8 cellular contexts compared by ENCODE assay signal in genomic region chr11:114197799-114198500, GRCh38.
DNase-seq lines count a peak whose midpoint lies in the region; ATAC-seq, FAIRE-seq and TF ChIP-seq lines count a peak whose summit lies in the region.

No MANE protein-coding gene starts in this region.

- 11% methylated on average over 10 of the region's 10 CpGs for WGBS in body of pancreas, 2 donors
- 17% methylated on average over 10 of the region's 10 CpGs for WGBS in right cardiac atrium
- WGBS in small intestine, 3 donors: 52 to 66% (median 65%) methylated on average over 10 of the region's 10 CpGs

- intact Hi-C loops in body of pancreas (cut with DNase I) (no loop called here), right cardiac atrium (cut with DNase I) (no loop called here), gastrocnemius medialis (cut with DNase I; ENCODE audit: low total_unique reads) (loop anchor here (2.0 to 5.0 kb wide), 3 partner anchors 36 to 139 kb away; partner anchors contain the start of gene ZBTB16)

- FAIRE-seq in small intestine (lab: Jason Lieb, UNC): no peak

- H3K4me1 ChIP-seq in body of pancreas (peaks cover 63% of the 10 kb centered on the region), right cardiac atrium (ENCODE audit: control insufficient read depth, insufficient read depth, low read length) (peaks cover 55% of the 10 kb centered on the region), gastrocnemius medialis (peaks cover 95 to 98% of the 10 kb centered on the region in 2 donors), small intestine (ENCODE audit: control insufficient read depth in 2 of 2, insufficient read depth in 1 of 2, low read depth in 1 of 2, low read length in 1 of 2) (peaks cover 0 to 7% of the 10 kb centered on the region in 2 donors)

- DNase-seq in G401 (ENCODE audit: low spot score): peak; percentile 76
- DNase-seq in body of pancreas: peak; percentile 76 to 88 (median 88)
- DNase-seq in right cardiac atrium: peak; percentile 74 to 88 (median 83)
- DNase-seq in gastrocnemius medialis: peak; percentile 91 to 96
- no peak for DNase-seq in small intestine

- H3K27ac ChIP-seq in body of pancreas (peak overlapping the region; percentile 66 to 83 (median 81)), right cardiac atrium (ENCODE audit: low read length) (peak overlapping the region; percentile 99), gastrocnemius medialis (peak overlapping the region; percentile 90 to 99 (median 96)), small intestine (ENCODE audit: low read depth in 1 of 2, low read length in 1 of 2) (peak overlapping the region in 1 of 2 donors; percentile 85)

- H3K36me3 ChIP-seq in body of pancreas (replicated peaks in 1 of 2; ENCODE audit: insufficient read depth in 1 of 2, low read depth in 2 of 2) (no peaks in the 10 kb centered on the region), gastrocnemius medialis (no peaks in the 10 kb centered on the region), small intestine (ENCODE audit: control insufficient read depth in 2 of 2, insufficient read depth in 2 of 2, low read length in 2 of 2) (no peaks in the 10 kb centered on the region)

- TF ChIP-seq POLR2A in body of pancreas (IDR thresholded peaks at IDR 0.05) (peak in 1 of 3 donors; percentile 41), gastrocnemius medialis (IDR thresholded peaks at IDR 0.05) (peak; percentile 80 to 96)

- peak in 2 of 7 experiments; percentile 19 for TF ChIP-seq CTCF in body of pancreas (IDR thresholded peaks at IDR 0.05)
- no peak for TF ChIP-seq CTCF in gastrocnemius medialis (IDR thresholded peaks at IDR 0.05 in 4 of 5, conservative IDR thresholded peaks at IDR 0.05 in 1 of 5)

- H3K4me3 ChIP-seq in body of pancreas (no peak overlapping the region), right cardiac atrium (ENCODE audit: low read length) (no peak overlapping the region), gastrocnemius medialis (peak overlapping the region in 2 of 4 donors; percentile 11 to 23), small intestine (ENCODE audit: low read depth in 1 of 2, low read length in 2 of 2) (no peak overlapping the region)

- no peaks in the 10 kb centered on the region for H3K9me3 ChIP-seq in body of pancreas
- no peaks in the 10 kb centered on the region for H3K9me3 ChIP-seq in right cardiac atrium (ENCODE audit: control insufficient read depth, low read length)
- H3K9me3 ChIP-seq in gastrocnemius medialis: no peaks in the 10 kb centered on the region
- no peaks in the 10 kb centered on the region for H3K9me3 ChIP-seq in small intestine (ENCODE audit: control insufficient read depth, low read depth)

- in situ Hi-C loops in G401 (cut with HindIII; ENCODE audit: low sequenced_read_pairs): no loop called here
- in situ Hi-C loops in gastrocnemius medialis (cut with MboI; ENCODE audit: low sequenced_read_pairs in 4 of 4): loop anchor here in 1 of 4 donors (5.0 kb wide), 1 partner anchor 36 kb away; no protein-coding TSS in a partner anchor

- peak; percentile 78 for ATAC-seq in body of pancreas
- ATAC-seq in right cardiac atrium: peak; percentile 79 to 82
- peak; percentile 65 to 68 for ATAC-seq in gastrocnemius medialis
- no peak for ATAC-seq in GM21576 (IDR thresholded peaks at IDR 0.05; ENCODE audit: unreplicated experiment)
- ATAC-seq in HG02970 (IDR thresholded peaks at IDR 0.05; ENCODE audit: low FRiP score, unreplicated experiment): no peak
- ATAC-seq in HG02870 (IDR thresholded peaks at IDR 0.05; ENCODE audit: unreplicated experiment): no peak

- H3K27me3 ChIP-seq in body of pancreas: no peaks in the 10 kb centered on the region
- no peaks in the 10 kb centered on the region for H3K27me3 ChIP-seq in right cardiac atrium (ENCODE audit: control insufficient read depth, insufficient read depth)
- no peaks in the 10 kb centered on the region for H3K27me3 ChIP-seq in gastrocnemius medialis
- H3K27me3 ChIP-seq in small intestine (ENCODE audit: control insufficient read depth in 2 of 2, insufficient read depth in 2 of 2, low read length in 2 of 2): no peaks in the 10 kb centered on the region

Comparison
In these comparisons a context has a peak if more than half of its experiments do, and no peak if none do; other contexts are left out.
1. ATAC-seq: peak in body of pancreas (single experiment), right cardiac atrium (2 of 2) and gastrocnemius medialis (2 of 2); none in GM21576 (single experiment), HG02970 (single experiment) and HG02870 (single experiment).